1 cellular context compared by ENCODE assay signal in the genomic region with DNA sequence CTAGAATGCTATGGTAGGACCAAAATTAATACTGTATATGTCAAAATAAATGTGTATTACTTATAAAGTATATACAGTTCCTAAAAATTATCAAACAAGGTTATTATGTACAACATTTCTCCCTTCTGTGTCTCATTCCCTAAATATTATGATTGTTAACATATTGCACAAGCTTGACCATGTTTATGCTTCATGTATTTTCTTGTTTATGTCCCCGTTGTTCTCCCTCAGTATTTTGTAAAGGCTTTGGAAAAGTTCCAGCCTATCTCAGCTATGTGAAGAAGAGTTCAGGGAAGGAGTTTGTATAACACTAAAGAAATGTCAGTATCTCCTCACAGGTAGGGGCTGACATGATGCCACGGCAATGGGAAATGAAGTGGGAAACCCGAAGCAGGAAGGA.
A peak's percentile ranks its signal among the peaks of the same experiment; 100 is the strongest.
TF ChIP-seq lines count a peak whose summit lies in the region.

No MANE protein-coding gene starts in this region.

TF ChIP-seq in IMR-90, 13 proteins besides CTCF, POLR2A, EP300 and RAD21:
- TF ChIP-seq BHLHE40 (IDR thresholded peaks at IDR 0.05; ENCODE audit: low read depth, low read length) (no peak), CEBPB (IDR thresholded peaks at IDR 0.05; ENCODE audit: low read depth, low read length) (peak; percentile 81)
